Comparison of ENCODE assay signal across 10 cellular contexts in genomic region chr16:49503242-49504022, GRCh38.
DNase-seq lines count a peak whose midpoint lies in the region; ATAC-seq and TF ChIP-seq lines count a peak whose summit lies in the region.
"Had no signal": no experiment of that assay in that cellular context is flagged by ENCODE, and none has a peak within 500 bp of the region (broad histone marks: within the 10 kb centered on the region; RNA-seq: fewer than 3 reads in every experiment).

No MANE protein-coding gene starts in this region.

- TF ChIP-seq CTCF in left ventricle myocardium inferior (IDR thresholded peaks at IDR 0.05; ENCODE audit: borderline replicate concordance) (no peak), tibial artery (IDR thresholded peaks at IDR 0.05) (no peak), gastrocnemius medialis (IDR thresholded peaks at IDR 0.05 in 4 of 5, conservative IDR thresholded peaks at IDR 0.05 in 1 of 5) (no peak)

- intact Hi-C loops in Right ventricle myocardium inferior (cut with DNase I), result no loop called here
- intact Hi-C loops in left ventricle myocardium inferior (cut with micrococcal nuclease), result loop anchor here (10.0 kb wide), 1 partner anchor 91 kb away; no protein-coding TSS in a partner anchor
- intact Hi-C loops in tibial artery (cut with DNase I; ENCODE audit: low total_unique reads), result no loop called here
- intact Hi-C loops in gastrocnemius medialis (cut with DNase I; ENCODE audit: low total_unique reads), result no loop called here

- H3K4me1 ChIP-seq in left ventricle myocardium inferior, result no peaks in the 10 kb centered on the region
- H3K4me1 ChIP-seq in tibial artery, result no peaks in the 10 kb centered on the region
- H3K4me1 ChIP-seq in gastrocnemius medialis, result peaks cover 0 to 11% of the 10 kb centered on the region in 2 donors

- no peak for DNase-seq in Right ventricle myocardium inferior (ENCODE audit: missing footprints)
- DNase-seq in left ventricle myocardium inferior, result no peak
- DNase-seq in UCSD-AML1 (lab: John Stamatoyannopoulos, UW; ENCODE audit: unreplicated experiment), result peak; percentile 89
- peak; percentile 19 to 59 for DNase-seq in tibial artery
- no peak for DNase-seq in stimulated activated CD4-positive, alpha-beta T cell treated with anti-CD3 and anti-CD28 coated beads, Interleukin-1b, Interleukin-23, amount 100 ng/mL, for 48 hours
- DNase-seq in gastrocnemius medialis, result no peak
- DNase-seq in HK-2 (ENCODE audit: unreplicated experiment), result no peak
- DNase-seq: activated naive CD4-positive, alpha-beta T cell; NCI-H2029 had no signal

- no peak overlapping the region for H3K27ac ChIP-seq in left ventricle myocardium inferior (replicated peaks)
- no peak overlapping the region for H3K27ac ChIP-seq in tibial artery
- H3K27ac ChIP-seq in gastrocnemius medialis, result no peak overlapping the region

- in situ Hi-C loops in gastrocnemius medialis (cut with MboI; ENCODE audit: low sequenced_read_pairs in 4 of 4), result no loop called here

- peaks cover under 1% of the 10 kb centered on the region for H3K27me3 ChIP-seq in left ventricle myocardium inferior (ENCODE audit: low read depth)
- no peaks in the 10 kb centered on the region for H3K27me3 ChIP-seq in tibial artery
- H3K27me3 ChIP-seq in gastrocnemius medialis, result no peaks in the 10 kb centered on the region

- no peak overlapping the region for H3K4me3 ChIP-seq in left ventricle myocardium inferior
- H3K4me3 ChIP-seq in tibial artery, result no peak overlapping the region
- no peak overlapping the region for H3K4me3 ChIP-seq in gastrocnemius medialis

- ATAC-seq in Right ventricle myocardium inferior (peak; percentile 18), HG02759 (IDR thresholded peaks at IDR 0.05; ENCODE audit: unreplicated experiment) (peak; percentile 67), gastrocnemius medialis (no peak)

- H3K9me3 ChIP-seq in left ventricle myocardium inferior (replicated peaks) (no peaks in the 10 kb centered on the region), tibial artery (no peaks in the 10 kb centered on the region), gastrocnemius medialis (no peaks in the 10 kb centered on the region)

- H3K36me3 ChIP-seq in left ventricle myocardium inferior, result no peaks in the 10 kb centered on the region
- H3K36me3 ChIP-seq in tibial artery, result no peaks in the 10 kb centered on the region
- no peaks in the 10 kb centered on the region for H3K36me3 ChIP-seq in gastrocnemius medialis

- no peak for TF ChIP-seq POLR2A in gastrocnemius medialis (IDR thresholded peaks at IDR 0.05)

Comparison
In these comparisons a context has a peak if more than half of its experiments do, and no peak if none do; other contexts are left out.
1. ATAC-seq: peak in Right ventricle myocardium inferior (single experiment) and HG02759 (single experiment); none in gastrocnemius medialis (0 of 2).
2. DNase-seq: peak in UCSD-AML1 (single experiment) and tibial artery (2 of 2); none in Right ventricle myocardium inferior (single experiment), left ventricle myocardium inferior (single experiment), stimulated activated CD4-positive, alpha-beta T cell treated with anti-CD3 and anti-CD28 coated beads, Interleukin-1b, Interleukin-23, amount 100 ng/mL, for 48 hours (single experiment), gastrocnemius medialis (0 of 2) and HK-2 (single experiment).